Comparison of ENCODE assay signal across 1 cellular context in the genomic region with DNA sequence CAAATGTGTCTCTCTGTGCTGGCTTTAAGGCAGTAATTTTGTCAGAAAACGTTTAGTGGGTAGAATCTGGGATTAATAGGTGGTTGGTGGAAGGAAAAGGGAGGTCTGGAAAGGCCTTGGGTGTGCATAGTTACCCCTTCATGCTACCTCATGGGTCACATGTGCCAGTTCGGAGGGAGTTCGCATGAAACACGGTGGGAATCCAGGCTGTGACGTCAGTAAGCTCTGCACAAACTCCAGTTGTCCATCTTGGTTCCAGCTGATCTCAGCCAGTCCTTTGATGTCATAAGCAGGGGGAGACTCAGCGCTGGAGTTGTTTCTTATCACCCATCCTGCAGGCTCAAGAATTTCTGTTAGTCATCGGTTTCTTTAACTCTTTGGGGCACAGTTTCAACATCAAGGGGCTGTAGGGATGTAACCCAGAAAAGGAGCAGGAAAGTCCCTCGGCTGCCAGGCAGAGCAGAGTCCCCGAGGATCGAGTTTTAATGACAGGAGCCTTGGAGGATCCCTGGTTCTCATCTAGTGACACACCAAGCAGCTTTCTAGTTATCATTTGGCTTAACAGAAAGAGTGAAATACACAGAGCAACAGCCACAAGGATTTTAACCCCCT.
TF ChIP-seq lines count a peak whose summit lies in the region.

No MANE protein-coding gene starts in this region.

TF ChIP-seq in HepG2, 621 proteins besides CTCF, POLR2A, EP300 and RAD21:
- peak; percentile 76 for TF ChIP-seq ZBTB21 (CRISPR knock-in tag; IDR thresholded peaks at IDR 0.05)
- no peak for TF ChIP-seq ZSCAN12 (CRISPR knock-in tag; IDR thresholded peaks at IDR 0.05)
- TF ChIP-seq CREB1 (IDR thresholded peaks at IDR 0.05) = peak; percentile 94
- no peak for TF ChIP-seq CREB1 (CRISPR knock-in tag; IDR thresholded peaks at IDR 0.05)
- TF ChIP-seq FOSL2 (CRISPR knock-in tag; IDR thresholded peaks at IDR 0.05) = 0 out of 2 replicates have a peak, but pooled peaks have one; percentile 30
- TF ChIP-seq, protein P1, sequence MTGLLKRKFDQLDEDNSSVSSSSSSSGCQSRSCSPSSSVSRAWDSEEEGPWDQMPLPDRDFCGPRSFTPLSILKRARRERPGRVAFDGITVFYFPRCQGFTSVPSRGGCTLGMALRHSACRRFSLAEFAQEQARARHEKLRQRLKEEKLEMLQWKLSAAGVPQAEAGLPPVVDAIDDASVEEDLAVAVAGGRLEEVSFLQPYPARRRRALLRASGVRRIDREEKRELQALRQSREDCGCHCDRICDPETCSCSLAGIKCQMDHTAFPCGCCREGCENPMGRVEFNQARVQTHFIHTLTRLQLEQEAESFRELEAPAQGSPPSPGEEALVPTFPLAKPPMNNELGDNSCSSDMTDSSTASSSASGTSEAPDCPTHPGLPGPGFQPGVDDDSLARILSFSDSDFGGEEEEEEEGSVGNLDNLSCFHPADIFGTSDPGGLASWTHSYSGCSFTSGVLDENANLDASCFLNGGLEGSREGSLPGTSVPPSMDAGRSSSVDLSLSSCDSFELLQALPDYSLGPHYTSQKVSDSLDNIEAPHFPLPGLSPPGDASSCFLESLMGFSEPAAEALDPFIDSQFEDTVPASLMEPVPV (CRISPR knock-in tag; IDR thresholded peaks at IDR 0.05) = no peak
- TF ChIP-seq, protein P2, sequence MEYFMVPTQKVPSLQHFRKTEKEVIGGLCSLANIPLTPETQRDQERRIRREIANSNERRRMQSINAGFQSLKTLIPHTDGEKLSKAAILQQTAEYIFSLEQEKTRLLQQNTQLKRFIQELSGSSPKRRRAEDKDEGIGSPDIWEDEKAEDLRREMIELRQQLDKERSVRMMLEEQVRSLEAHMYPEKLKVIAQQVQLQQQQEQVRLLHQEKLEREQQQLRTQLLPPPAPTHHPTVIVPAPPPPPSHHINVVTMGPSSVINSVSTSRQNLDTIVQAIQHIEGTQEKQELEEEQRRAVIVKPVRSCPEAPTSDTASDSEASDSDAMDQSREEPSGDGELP (IDR thresholded peaks at IDR 0.05; ENCODE audit: borderline replicate concordance, low read depth) = peak; percentile 40; the same call in 1 of the 2 replicates
